11 cellular contexts compared by ENCODE assay signal in genomic region chr13:49586717-49587116, GRCh38. TPM values are rescaled to one million over a fixed set of nuclear protein-coding genes. Genes with fewer than 3 reads are reported as not detected.
DNase-seq lines count a peak whose midpoint lies in the region; ATAC-seq and TF ChIP-seq lines count a peak whose summit lies in the region.
"Had no signal": no experiment of that assay in that cellular context is flagged by ENCODE, and none has a peak within 500 bp of the region (broad histone marks: within the 10 kb centered on the region; RNA-seq: fewer than 3 reads in every experiment).

No MANE protein-coding gene starts in this region.

- no peak for DNase-seq in activated CD8-positive, alpha-beta T cell treated with anti-CD3 and anti-CD28 coated beads, Interleukin-2, amount 10 ng/mL, durations not matched to agents 7 days and 5 days
- DNase-seq in activated CD8-positive, alpha-beta T cell treated with anti-CD3 and anti-CD28 coated beads for 36 hours = no peak
- DNase-seq in WTC11 (ENCODE audit: low spot score) (no peak), glutamatergic neuron (no peak), putamen (ENCODE audit: low spot score) (peak; percentile 68), NCI-H345 treated with DMSO at 0.1 percent for 48 hours (lab: John Stamatoyannopoulos, UW; ENCODE audit: unreplicated experiment) (no peak), esophagus muscularis mucosa (ENCODE audit: extremely low spot score) (no peak)
- DNase-seq: activated CD4-positive, alpha-beta T cell treated with anti-CD3 and anti-CD28 coated beads for 4 hours; NCI-H524 treated with DMSO at 0.1 percent for 48 hours; SJCRH30 had no signal

- peak overlapping the region in 1 of 4 donors; percentile 88 for H3K27ac ChIP-seq in esophagus muscularis mucosa (replicated peaks in 1 of 4)
- H3K27ac ChIP-seq: SJCRH30 had no signal

- intact Hi-C loops in activated CD8-positive, alpha-beta T cell treated with anti-CD3 and anti-CD28 coated beads for 36 hours (cut with micrococcal nuclease) = no loop called here
- intact Hi-C loops in esophagus muscularis mucosa (cut with DNase I) = no loop called here

- POLR2A ChIA-PET in activated CD8-positive, alpha-beta T cell treated with anti-CD3 and anti-CD28 coated beads, Interleukin-2, amount 10 ng/mL, durations not matched to agents 7 days and 5 days (lab: Charles Lee) = interaction anchor here (0.6 to 2.6 kb wide), 5 partner anchors 91 to 611 kb away, joined by 3 to 14 read pairs (median 3); partner anchors contain the start of genes CAB39L, FNDC3A, PHF11 and SETDB2
- POLR2A ChIA-PET in activated CD8-positive, alpha-beta T cell treated with anti-CD3 and anti-CD28 coated beads for 36 hours (lab: Charles Lee) = interaction anchor here (0.8 to 1.2 kb wide), 2 partner anchors 8 to 16 kb away, joined by 3 to 4 read pairs; no protein-coding TSS in a partner anchor
- POLR2A ChIA-PET in WTC11 (lab: Charles Lee) = interaction anchor here (0.7 to 1.0 kb wide), 2 partner anchors 44 to 90 kb away, joined by 3 to 4 read pairs; partner anchors contain the start of gene PHF11

- H3K9me3 ChIP-seq in esophagus muscularis mucosa = no peaks in the 10 kb centered on the region
- H3K9me3 ChIP-seq: SJCRH30 had no signal

- no peak for TF ChIP-seq POLR2A in esophagus muscularis mucosa (IDR thresholded peaks at IDR 0.05; ENCODE audit: low read depth)

- peaks cover 0 to 11% (median 0%) of the 10 kb centered on the region in 4 donors for H3K36me3 ChIP-seq in esophagus muscularis mucosa
- H3K36me3 ChIP-seq: SJCRH30 had no signal

- no peak overlapping the region for H3K27ac Mint-ChIP-seq in activated CD8-positive, alpha-beta T cell treated with anti-CD3 and anti-CD28 coated beads, Interleukin-2, amount 10 ng/mL, durations not matched to agents 7 days and 5 days
- H3K27ac Mint-ChIP-seq in activated CD8-positive, alpha-beta T cell treated with anti-CD3 and anti-CD28 coated beads for 36 hours = no peak overlapping the region
- H3K27ac Mint-ChIP-seq in WTC11 (no peak overlapping the region), glutamatergic neuron (ENCODE audit: unreplicated experiment) (no peak overlapping the region)

- peaks cover 2% of the 10 kb centered on the region for H3K27me3 Mint-ChIP-seq in activated CD8-positive, alpha-beta T cell treated with anti-CD3 and anti-CD28 coated beads, Interleukin-2, amount 10 ng/mL, durations not matched to agents 7 days and 5 days (ENCODE audit: low read depth)
- no peaks in the 10 kb centered on the region for H3K27me3 Mint-ChIP-seq in activated CD8-positive, alpha-beta T cell treated with anti-CD3 and anti-CD28 coated beads for 36 hours
- H3K27me3 Mint-ChIP-seq in WTC11 (ENCODE audit: low read depth) = peaks cover 9% of the 10 kb centered on the region
- peaks cover 6% of the 10 kb centered on the region for H3K27me3 Mint-ChIP-seq in glutamatergic neuron (ENCODE audit: unreplicated experiment)

- H3K4me1 Mint-ChIP-seq in activated CD8-positive, alpha-beta T cell treated with anti-CD3 and anti-CD28 coated beads, Interleukin-2, amount 10 ng/mL, durations not matched to agents 7 days and 5 days (ENCODE audit: low read depth) = peaks cover 28% of the 10 kb centered on the region
- H3K4me1 Mint-ChIP-seq in activated CD8-positive, alpha-beta T cell treated with anti-CD3 and anti-CD28 coated beads for 36 hours (ENCODE audit: low read depth) = peaks cover 20% of the 10 kb centered on the region
- H3K4me1 Mint-ChIP-seq in WTC11 = peaks cover 16% of the 10 kb centered on the region
- peaks cover 2% of the 10 kb centered on the region for H3K4me1 Mint-ChIP-seq in glutamatergic neuron (ENCODE audit: low read depth, unreplicated experiment)

- TF ChIP-seq EP300 in esophagus muscularis mucosa (IDR thresholded peaks at IDR 0.05) = no peak

- no peak overlapping the region for H3K4me3 ChIP-seq in esophagus muscularis mucosa

- H3K4me1 ChIP-seq in esophagus muscularis mucosa = peaks cover 14 to 27% (median 25%) of the 10 kb centered on the region in 4 donors
- H3K4me1 ChIP-seq: SJCRH30 had no signal

- CTCF ChIA-PET in activated CD8-positive, alpha-beta T cell treated with anti-CD3 and anti-CD28 coated beads, Interleukin-2, amount 10 ng/mL, durations not matched to agents 7 days and 5 days (lab: Charles Lee) = interaction anchor here (0.7 to 0.9 kb wide), 3 partner anchors 16 to 205 kb away, joined by 3 to 4 read pairs (median 4); no protein-coding TSS in a partner anchor
- CTCF ChIA-PET in activated CD8-positive, alpha-beta T cell treated with anti-CD3 and anti-CD28 coated beads for 36 hours (lab: Charles Lee) = interaction anchor here (1.5 kb wide), 1 partner anchor 47 kb away, joined by 4 read pairs; no protein-coding TSS in a partner anchor
- CTCF ChIA-PET in WTC11 (lab: Charles Lee) = interaction anchor here (1.4 to 1.5 kb wide), 2 partner anchors 20 to 26 kb away, joined by 5 to 8 read pairs; no protein-coding TSS in a partner anchor

- TF ChIP-seq CTCF in activated CD8-positive, alpha-beta T cell treated with anti-CD3 and anti-CD28 coated beads for 36 hours (IDR thresholded peaks at IDR 0.05) = no peak
- TF ChIP-seq CTCF in WTC11 (IDR thresholded peaks at IDR 0.05) (no peak), glutamatergic neuron (IDR thresholded peaks at IDR 0.05; ENCODE audit: partially characterized antibody, unreplicated experiment) (no peak), esophagus muscularis mucosa (IDR thresholded peaks at IDR 0.05) (no peak)

- no peaks in the 10 kb centered on the region for H3K27me3 ChIP-seq in esophagus muscularis mucosa
- H3K27me3 ChIP-seq: SJCRH30 had no signal

- WGBS in esophagus muscularis mucosa = 77% methylated on average over 3 of the region's 3 CpGs

- H3K4me3 Mint-ChIP-seq in activated CD8-positive, alpha-beta T cell treated with anti-CD3 and anti-CD28 coated beads, Interleukin-2, amount 10 ng/mL, durations not matched to agents 7 days and 5 days = peak overlapping the region; percentile 88
- H3K4me3 Mint-ChIP-seq in activated CD8-positive, alpha-beta T cell treated with anti-CD3 and anti-CD28 coated beads for 36 hours = no peak overlapping the region
- H3K4me3 Mint-ChIP-seq in WTC11 = peak overlapping the region; percentile 87
- peak overlapping the region; percentile 85 for H3K4me3 Mint-ChIP-seq in glutamatergic neuron (ENCODE audit: unreplicated experiment)

- H3K9me3 Mint-ChIP-seq in activated CD8-positive, alpha-beta T cell treated with anti-CD3 and anti-CD28 coated beads, Interleukin-2, amount 10 ng/mL, durations not matched to agents 7 days and 5 days (ENCODE audit: insufficient read depth) = no peaks in the 10 kb centered on the region
- no peaks in the 10 kb centered on the region for H3K9me3 Mint-ChIP-seq in activated CD8-positive, alpha-beta T cell treated with anti-CD3 and anti-CD28 coated beads for 36 hours
- H3K9me3 Mint-ChIP-seq in WTC11 (peaks cover 12% of the 10 kb centered on the region), glutamatergic neuron (ENCODE audit: unreplicated experiment) (peaks cover 5% of the 10 kb centered on the region)

- H3K36me3 Mint-ChIP-seq in activated CD8-positive, alpha-beta T cell treated with anti-CD3 and anti-CD28 coated beads, Interleukin-2, amount 10 ng/mL, durations not matched to agents 7 days and 5 days (ENCODE audit: low read depth) = peaks cover 11% of the 10 kb centered on the region
- H3K36me3 Mint-ChIP-seq in activated CD8-positive, alpha-beta T cell treated with anti-CD3 and anti-CD28 coated beads for 36 hours (ENCODE audit: low read depth) = peaks cover 3% of the 10 kb centered on the region
- H3K36me3 Mint-ChIP-seq in WTC11 = peaks cover 1% of the 10 kb centered on the region; the same call in 1 of the 2 replicates
- H3K36me3 Mint-ChIP-seq in glutamatergic neuron (ENCODE audit: unreplicated experiment) = no peaks in the 10 kb centered on the region

- ATAC-seq in activated CD8-positive, alpha-beta T cell treated with anti-CD3 and anti-CD28 coated beads, Interleukin-2, amount 10 ng/mL, durations not matched to agents 7 days and 5 days = no peak
- no peak for ATAC-seq in activated CD8-positive, alpha-beta T cell treated with anti-CD3 and anti-CD28 coated beads for 36 hours
- ATAC-seq in WTC11 (no peak), HG03175 (IDR thresholded peaks at IDR 0.05; ENCODE audit: unreplicated experiment) (no peak)

TF ChIP-seq in WTC11, 78 proteins besides CTCF, POLR2A, EP300 and RAD21 (continues in another document):
- no peak for TF ChIP-seq ZNF396 (CRISPR knock-in tag; IDR thresholded peaks at IDR 0.05; ENCODE audit: borderline replicate concordance)
- no peak for TF ChIP-seq TP53 (CRISPR knock-in tag; IDR thresholded peaks at IDR 0.05)
- no peak for TF ChIP-seq ZNF263 (CRISPR knock-in tag; IDR thresholded peaks at IDR 0.05; ENCODE audit: low read depth)
- no peak for TF ChIP-seq ZSCAN18 (CRISPR knock-in tag; IDR thresholded peaks at IDR 0.05)
- no peak for TF ChIP-seq SMAD4 (CRISPR knock-in tag; IDR thresholded peaks at IDR 0.05)

RNA-seq across cellular contexts. Expression of gene RCBTB1, which starts 1.4 kb away (rescaled TPM):
- 10 to 100 TPM; 18.6 to 19.3 TPM for total RNA-seq in activated CD8-positive, alpha-beta T cell treated with anti-CD3 and anti-CD28 coated beads, Interleukin-2, amount 10 ng/mL, durations not matched to agents 7 days and 5 days
- total RNA-seq in activated CD8-positive, alpha-beta T cell treated with anti-CD3 and anti-CD28 coated beads for 36 hours = 10 to 100 TPM; 14.2 to 14.6 TPM
- total RNA-seq in WTC11 (2021) = 28.3 to 31.8 TPM (median 31.3 TPM) in 3 replicates
- 46.1 TPM for total RNA-seq in glutamatergic neuron (ENCODE audit: unreplicated experiment)
- total RNA-seq in esophagus muscularis mucosa = 10 to 100 TPM; 11.1 to 14.7 (median 12.3) TPM

RNA-seq across cellular contexts. Expression of gene ARL11, which starts 41.6 kb away (rescaled TPM):
- 1 to 10 TPM; 1.9 TPM for total RNA-seq in activated CD8-positive, alpha-beta T cell treated with anti-CD3 and anti-CD28 coated beads, Interleukin-2, amount 10 ng/mL, durations not matched to agents 7 days and 5 days
- under 1 TPM; 0.29 to 0.61 TPM for total RNA-seq in activated CD8-positive, alpha-beta T cell treated with anti-CD3 and anti-CD28 coated beads for 36 hours
- 0.35 to 0.53 TPM (median 0.41 TPM) in 3 replicates for total RNA-seq in WTC11 (2021)
- total RNA-seq in glutamatergic neuron (ENCODE audit: unreplicated experiment) = not detected
- total RNA-seq in esophagus muscularis mucosa = under 1 TPM; 0.13 to 0.83 (median 0.35) TPM
- total RNA-seq: SJCRH30 had no signal
